In the genomic region with DNA sequence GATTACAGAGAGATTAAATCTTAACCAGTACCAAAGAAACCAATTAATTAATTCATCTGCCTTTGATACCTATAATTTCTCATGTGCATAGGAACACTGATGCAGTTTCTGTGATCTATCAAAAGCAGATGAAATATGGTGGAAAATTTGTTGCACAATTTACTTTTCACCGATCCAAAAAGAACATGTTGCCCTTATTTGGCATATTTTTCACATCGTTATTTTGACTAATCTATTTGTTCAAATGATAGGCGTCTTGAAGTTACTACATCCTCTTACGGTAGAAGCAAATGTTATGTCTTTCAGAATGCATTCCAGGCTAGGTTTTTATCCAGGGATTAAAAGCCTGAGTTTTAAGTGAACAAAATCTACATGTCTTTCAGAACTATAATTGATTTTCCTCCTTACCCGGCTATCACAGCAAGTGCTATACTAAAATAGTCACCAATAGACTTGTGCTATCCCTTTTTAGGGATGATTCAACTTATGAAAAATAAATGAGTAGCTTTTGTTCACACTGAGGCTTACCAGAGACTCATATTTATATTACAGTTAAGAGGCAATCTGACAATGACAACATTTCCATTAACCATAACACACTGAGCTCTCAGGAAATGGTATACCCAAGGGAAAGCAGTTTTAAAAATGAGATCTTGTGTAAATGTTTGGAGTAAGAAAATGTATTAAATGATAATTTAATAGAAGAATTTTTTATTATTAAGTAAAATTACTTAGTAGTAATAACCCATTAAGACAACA, we compare ENCODE assay signal across 15 cellular contexts. TPM values are rescaled to one million over a fixed set of nuclear protein-coding genes. Genes with fewer than 3 reads are reported as not detected.
A peak's percentile ranks its signal among the peaks of the same experiment; 100 is the strongest.
DNase-seq lines count a peak whose midpoint lies in the region; ATAC-seq, FAIRE-seq and TF ChIP-seq lines count a peak whose summit lies in the region.
"Had no signal": no experiment of that assay in that cellular context is flagged by ENCODE, and none has a peak within 500 bp of the region (broad histone marks: within the 10 kb centered on the region; RNA-seq: fewer than 3 reads in every experiment).

No MANE protein-coding gene starts in this region.

- peak overlapping the region in 7 of 11 experiments; percentile 3 to 57 (median 42); a peak in 11 of 22 replicates for H3K4me2 ChIP-seq in BLaER1 treated with 17β-estradiol and CSF1 and Interleukin-3, amounts not matched to agents 10 nM and 100 nM
- H3K4me2 ChIP-seq in K562 (ENCODE audit: insufficient read depth, low read length), result no peak overlapping the region
- H3K4me2 ChIP-seq in smooth muscle cell, result no peak overlapping the region

- WGBS in K562 (ENCODE audit: insufficient coverage, low coverage, missing lambda C conversion rate), result 2% methylated on average over 5 of the region's 5 CpGs
- 70 to 72% methylated on average over 5 of the region's 5 CpGs for WGBS in pancreas, 2 donors
- WGBS in smooth muscle cell (ENCODE audit: low lambda C conversion rate), result 78% methylated on average over 5 of the region's 5 CpGs

- DNase-seq in NCI-H1092 treated with DMSO at 0.1 percent for 48 hours (lab: John Stamatoyannopoulos, UW) (peak; percentile 19), K562 (ENCODE audit: extremely low read depth in 1 of 4, low spot score in 3 of 4) (no peak), pancreas (no peak), smooth muscle cell (lab: John Stamatoyannopoulos, UW; ENCODE audit: unreplicated experiment) (no peak), AG20443 (ENCODE audit: low spot score) (no peak), erythroblast (lab: John Stamatoyannopoulos, UW) (no peak)
- DNase-seq: BE2C; CD8-positive, alpha-beta memory T cell; Kasumi-1; NCI-H1436 treated with DMSO at 0.1 percent for 48 hours; NCI-H2107; NCI-H446; Right ventricle myocardium superior had no signal

- H4K20me1 ChIP-seq in BLaER1 treated with 17β-estradiol and CSF1 and Interleukin-3, amounts not matched to agents 10 nM and 100 nM, result no peaks in the 10 kb centered on the region
- H4K20me1 ChIP-seq in K562 (replicated peaks; ENCODE audit: control insufficient read depth, insufficient read depth, low read length) (no peaks in the 10 kb centered on the region), smooth muscle cell (ENCODE audit: low read depth) (no peaks in the 10 kb centered on the region)

- no TSS peak for BruUV-seq in K562 (replicated peaks; lab: Mats Ljungman, UMichigan)

- CTCF ChIA-PET in K562 (lab: Yijun Ruan, JAX; ENCODE audit: low intra/inter-chr PET ratio), result no interaction called here

- no peak for TF ChIP-seq RAD21 in K562 (CRISPR knock-in tag; conservative IDR thresholded peaks at IDR 0.05 in 1 of 2, IDR thresholded peaks at IDR 0.05 in 1 of 2)

- no peak overlapping the region for H3K27ac ChIP-seq in BLaER1 treated with 17β-estradiol and CSF1 and Interleukin-3, amounts not matched to agents 10 nM and 100 nM
- H3K27ac ChIP-seq in K562 (ENCODE audit: extremely low read depth, low read depth, low read length), result no peak overlapping the region
- no peak overlapping the region for H3K27ac ChIP-seq in pancreas
- no peak overlapping the region for H3K27ac ChIP-seq in smooth muscle cell (ENCODE audit: low read depth)

- FAIRE-seq in K562 (lab: Jason Lieb, UNC) (no peak), pancreas (lab: Jason Lieb, UNC) (peak; percentile 32)
- FAIRE-seq: HepG2 had no signal

- POLR2A ChIA-PET in K562 (lab: Yijun Ruan, JAX), result no interaction called here

- no peak for TF ChIP-seq POLR2A in K562 (conservative IDR thresholded peaks at IDR 0.05)
- TF ChIP-seq POLR2A in erythroblast (IDR thresholded peaks at IDR 0.05; ENCODE audit: low read length), result no peak

- H3K9me3 ChIP-seq in BLaER1 treated with 17β-estradiol and CSF1 and Interleukin-3, amounts not matched to agents 10 nM and 100 nM (replicated peaks in 1 of 11), result peaks cover 0 to 5% (median 0%) of the 10 kb centered on the region in 11 experiments; a peak in 2 of 22 replicates
- no peaks in the 10 kb centered on the region for H3K9me3 ChIP-seq in K562 (replicated peaks; ENCODE audit: control insufficient read depth, insufficient read depth, low read depth, low read length)
- no peaks in the 10 kb centered on the region for H3K9me3 ChIP-seq in pancreas
- H3K9me3 ChIP-seq in smooth muscle cell (replicated peaks; ENCODE audit: low read depth), result no peaks in the 10 kb centered on the region
- H3K9me3 ChIP-seq: BE2C had no signal

- H3K4me1 ChIP-seq in BLaER1 treated with 17β-estradiol and CSF1 and Interleukin-3, amounts not matched to agents 10 nM and 100 nM, result peaks cover 0 to 14% (median 8%) of the 10 kb centered on the region in 10 experiments; a peak in 12 of 20 replicates
- H3K4me1 ChIP-seq in K562 (replicated peaks in 1 of 2; ENCODE audit: control insufficient read depth in 2 of 2, insufficient read depth in 2 of 2, low read length in 2 of 2), result no peaks in the 10 kb centered on the region
- H3K4me1 ChIP-seq in pancreas, result no peaks in the 10 kb centered on the region
- no peaks in the 10 kb centered on the region for H3K4me1 ChIP-seq in smooth muscle cell (ENCODE audit: low read depth)
- H3K4me1 ChIP-seq: BE2C had no signal

- no peaks in the 10 kb centered on the region for H3F3A ChIP-seq in smooth muscle cell (ENCODE audit: low read depth)

- no peak overlapping the region for H3K4me3 ChIP-seq in BLaER1 treated with 17β-estradiol and CSF1 and Interleukin-3, amounts not matched to agents 10 nM and 100 nM
- H3K4me3 ChIP-seq in K562 (no peak overlapping the region), pancreas (no peak overlapping the region), smooth muscle cell (no peak overlapping the region)

- intact Hi-C loops in K562 (cut with micrococcal nuclease), result no loop called here
- intact Hi-C loops in pancreas (cut with DNase I), result no loop called here

- H2AFZ ChIP-seq in K562 (ENCODE audit: low read depth, low read length) (no peak overlapping the region), smooth muscle cell (ENCODE audit: low read depth) (no peak overlapping the region)

- H3K9ac ChIP-seq in BLaER1 treated with 17β-estradiol and CSF1 and Interleukin-3, amounts not matched to agents 10 nM and 100 nM, result no peak overlapping the region
- H3K9ac ChIP-seq in K562 (ENCODE audit: insufficient read depth in 1 of 2, low read depth in 2 of 2, low read length in 2 of 2) (no peak overlapping the region), smooth muscle cell (ENCODE audit: low read depth) (no peak overlapping the region)

- no peaks in the 10 kb centered on the region for H3K9me1 ChIP-seq in K562 (ENCODE audit: control insufficient read depth, insufficient read depth, low read length)

- TF ChIP-seq CTCF in K562 (IDR thresholded peaks at IDR 0.05 in 2 of 3, conservative IDR thresholded peaks at IDR 0.05 in 1 of 3; ENCODE audit: insufficient read depth in 2 of 3, low read depth in 1 of 3, low read length in 3 of 3), result no peak
- TF ChIP-seq CTCF in pancreas (IDR thresholded peaks at IDR 0.05), result no peak
- no peak for TF ChIP-seq CTCF in smooth muscle cell (IDR thresholded peaks at IDR 0.05; ENCODE audit: borderline replicate concordance, insufficient read depth, poor library complexity, severe bottlenecking)

- H3K79me2 ChIP-seq in K562 (ENCODE audit: control insufficient read depth, insufficient read depth, low read length), result no peaks in the 10 kb centered on the region
- no peaks in the 10 kb centered on the region for H3K79me2 ChIP-seq in smooth muscle cell (ENCODE audit: low read depth)

- in situ Hi-C loops in K562 (cut with MboI), result no loop called here

- no peaks in the 10 kb centered on the region for H3K36me3 ChIP-seq in BLaER1 treated with 17β-estradiol and CSF1 and Interleukin-3, amounts not matched to agents 10 nM and 100 nM
- H3K36me3 ChIP-seq in K562 (ENCODE audit: control insufficient read depth, insufficient read depth, low read length) (no peaks in the 10 kb centered on the region), pancreas (no peaks in the 10 kb centered on the region), smooth muscle cell (ENCODE audit: low read depth) (no peaks in the 10 kb centered on the region)
- H3K36me3 ChIP-seq: BE2C had no signal

- ATAC-seq in K562 (no peak), pancreas (no peak)
- ATAC-seq: HepG2 had no signal

- H3K27me3 ChIP-seq in BLaER1 treated with 17β-estradiol and CSF1 and Interleukin-3, amounts not matched to agents 10 nM and 100 nM, result no peaks in the 10 kb centered on the region
- H3K27me3 ChIP-seq in K562 (ENCODE audit: control insufficient read depth in 2 of 2, insufficient read depth in 2 of 2, low read length in 2 of 2) (no peaks in the 10 kb centered on the region), pancreas (peaks cover 0 to 5% (median 0%) of the 10 kb centered on the region in 4 donors), smooth muscle cell (ENCODE audit: low read depth) (no peaks in the 10 kb centered on the region)
- H3K27me3 ChIP-seq: BE2C had no signal

- TF ChIP-seq EP300 in K562 (IDR thresholded peaks at IDR 0.05; ENCODE audit: low read length), result no peak

TF ChIP-seq in K562, 482 proteins besides CTCF, POLR2A, EP300 and RAD21:
- TF ChIP-seq MTA2 (IDR thresholded peaks at IDR 0.05; ENCODE audit: low read depth) (no peak), TAF7 (tag; IDR thresholded peaks at IDR 0.05) (no peak), TRIM28 (IDR thresholded peaks at IDR 0.05) (no peak), CEBPB (tag; IDR thresholded peaks at IDR 0.05) (peak; percentile 35; the same call in 1 of the 2 replicates), PHB2 (IDR thresholded peaks at IDR 0.05; ENCODE audit: low read depth) (no peak)

RNA-seq across cellular contexts. Expression of a gene that starts 16.8 kb away (rescaled TPM):
- 19.0 and 47.8 TPM in 2 replicates for total RNA-seq in K562 (2011; cell fraction: chromatin; rRNA removed; ENCODE audit: low replicate concordance)
- 12.1 and 15.0 TPM in 2 replicates for total RNA-seq in K562 (2011; cell fraction: nucleolus; rRNA removed)
- 20.7 and 21.8 TPM in 2 replicates for total RNA-seq in K562 (2011; cell fraction: nucleoplasm; rRNA removed)
- 57.6 and 61.6 TPM in 2 replicates for total RNA-seq in K562 (2014; rRNA removed)
- 53.8 and 61.6 TPM in 2 replicates for total RNA-seq in K562 (2014; rRNA removed; fragmentation: Illumina TruSeq; extraction: Trizol)
- 40.9 and 43.8 TPM in 2 replicates for total RNA-seq in K562 (2015; rRNA removed; fragmentation: Illumina TruSeq; extraction: Trizol)
- total RNA-seq in K562 (2021), result 52.1 and 58.0 TPM in 2 replicates
- polyA plus RNA-seq in K562 (2011; rRNA removed), result 34.3 and 41.7 TPM in 2 replicates
- polyA plus RNA-seq in K562 (2011; cell fraction: cytosol; rRNA removed), result 13.8 and 21.1 TPM in 2 replicates
- 18.6 and 49.8 TPM in 2 replicates for polyA plus RNA-seq in K562 (2011; cell fraction: nucleus; rRNA removed)
- polyA plus RNA-seq in K562 (2012), result 49.7 and 119 TPM in 2 replicates
- polyA plus RNA-seq in K562 (2014; fragmentation: Illumina TruSeq; extraction: Trizol), result 54.6 and 56.3 TPM in 2 replicates
- 10 to 100 TPM; 20.7 to 26.3 TPM for polyA plus RNA-seq in K562 (2014; fragmentation: Nextera tagmentation; extraction: Ambion mirVana)
- polyA plus RNA-seq in K562 (2014; rRNA removed), result 56.1 and 57.7 TPM in 2 replicates
- 27.7 and 33.4 TPM in 2 replicates for polyA minus RNA-seq in K562 (2011; rRNA and poly(A)+ RNA removed)
- polyA minus RNA-seq in K562 (2011; cell fraction: cytosol; rRNA and poly(A)+ RNA removed), result 11.3 and 15.4 TPM in 2 replicates
- 7.0 and 26.5 TPM in 2 replicates for polyA minus RNA-seq in K562 (2011; cell fraction: nucleus; rRNA and poly(A)+ RNA removed)
- total RNA-seq in pancreas, result 10 to 100 TPM; 17.3 to 37.0 (median 27.2) TPM
- 10 to 100 TPM; 10.6 to 17.3 TPM for polyA plus RNA-seq in pancreas
- total RNA-seq in smooth muscle cell, result 149 and 167 TPM in 2 replicates
- polyA plus RNA-seq in smooth muscle cell, result 74.6 and 107 TPM in 2 replicates

Comparison
In these comparisons a context has a peak if more than half of its experiments do, and no peak if none do; other contexts are left out.
1. H3K4me2 ChIP-seq: peak in BLaER1 treated with 17β-estradiol and CSF1 and Interleukin-3, amounts not matched to agents 10 nM and 100 nM (7 of 11); none in K562 (single experiment) and smooth muscle cell (single experiment).